In the genomic region with DNA sequence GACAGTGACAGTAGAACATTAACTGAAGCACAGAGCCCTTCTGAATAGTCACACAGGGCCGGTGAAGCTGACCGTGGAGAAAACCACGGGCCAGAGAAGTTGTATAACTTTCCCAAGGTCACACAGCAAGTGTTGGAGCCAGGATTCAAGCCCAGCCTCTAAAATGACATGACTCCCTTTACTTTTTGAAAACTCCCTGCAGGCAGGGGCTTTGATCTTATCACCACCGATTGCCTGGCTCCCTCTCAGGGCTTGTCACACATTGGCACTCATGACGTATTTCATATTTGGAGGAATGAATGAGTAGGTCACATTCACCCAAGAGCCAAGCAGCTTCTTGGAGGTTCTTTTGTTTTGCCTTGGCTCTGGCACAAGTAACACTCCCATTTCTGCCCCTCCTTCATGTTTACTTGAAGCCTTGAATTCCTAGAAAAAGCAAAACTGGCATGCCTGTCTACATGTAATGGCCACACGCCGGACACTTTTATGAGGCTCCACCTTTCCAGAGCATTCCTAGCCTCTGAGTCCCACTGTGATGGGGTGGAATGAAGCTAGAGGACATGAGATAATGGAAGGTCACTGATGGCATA, we compare ENCODE assay signal across 17 cellular contexts. TPM values are rescaled to one million over a fixed set of nuclear protein-coding genes. Genes with fewer than 3 reads are reported as not detected.
DNase-seq lines count a peak whose midpoint lies in the region; ATAC-seq and TF ChIP-seq lines count a peak whose summit lies in the region.
"Had no signal": no experiment of that assay in that cellular context is flagged by ENCODE, and none has a peak within 500 bp of the region (broad histone marks: within the 10 kb centered on the region; RNA-seq: fewer than 3 reads in every experiment).

No MANE protein-coding gene starts in this region.

- intact Hi-C loops in naive thymus-derived CD4-positive, alpha-beta T cell (cut with micrococcal nuclease), result no loop called here

- H3K4me3 ChIP-seq in cardiac fibroblast (replicated peaks in 1 of 2; ENCODE audit: low read depth in 2 of 2, low read length in 2 of 2), result no peak overlapping the region
- H3K4me3 ChIP-seq in naive thymus-derived CD4-positive, alpha-beta T cell (ENCODE audit: low read length), result no peak overlapping the region
- H3K4me3 ChIP-seq: BLaER1, esophagus muscularis mucosa, vagina had no signal

- H3K27me3 Mint-ChIP-seq in naive thymus-derived CD4-positive, alpha-beta T cell, result no peaks in the 10 kb centered on the region

- peaks cover 0 to 22% (median 0%) of the 10 kb centered on the region in 7 donors for H3K4me1 Mint-ChIP-seq in naive thymus-derived CD4-positive, alpha-beta T cell
- H3K4me1 Mint-ChIP-seq: immature natural killer cell; naive thymus-derived CD8-positive, alpha-beta T cell had no signal

- no peaks in the 10 kb centered on the region for H3K9me3 ChIP-seq in naive thymus-derived CD4-positive, alpha-beta T cell (ENCODE audit: control insufficient read depth in 2 of 3, low read length in 3 of 3)
- H3K9me3 ChIP-seq: BLaER1, esophagus muscularis mucosa, vagina had no signal

- TF ChIP-seq CTCF in cardiac fibroblast (IDR thresholded peaks at IDR 0.05; ENCODE audit: low read depth, low read length), result no peak

- no peaks in the 10 kb centered on the region for H3K36me3 ChIP-seq in naive thymus-derived CD4-positive, alpha-beta T cell (ENCODE audit: control insufficient read depth in 2 of 3, insufficient read depth in 3 of 3, low read length in 3 of 3)
- H3K36me3 ChIP-seq: BLaER1, esophagus muscularis mucosa, vagina had no signal

- no peaks in the 10 kb centered on the region for H3K36me3 Mint-ChIP-seq in naive thymus-derived CD4-positive, alpha-beta T cell
- H3K36me3 Mint-ChIP-seq: immature natural killer cell; naive thymus-derived CD8-positive, alpha-beta T cell had no signal

- H3K9me3 Mint-ChIP-seq in naive thymus-derived CD4-positive, alpha-beta T cell, result peaks cover 0 to 2% (median 0%) of the 10 kb centered on the region in 11 donors
- H3K9me3 Mint-ChIP-seq: immature natural killer cell; naive thymus-derived CD8-positive, alpha-beta T cell had no signal

- H3K4me3 Mint-ChIP-seq in naive thymus-derived CD4-positive, alpha-beta T cell, result no peak overlapping the region
- H3K4me3 Mint-ChIP-seq: immature natural killer cell; naive thymus-derived CD8-positive, alpha-beta T cell had no signal

- H3K27ac Mint-ChIP-seq in naive thymus-derived CD4-positive, alpha-beta T cell, result no peak overlapping the region
- H3K27ac Mint-ChIP-seq: naive thymus-derived CD8-positive, alpha-beta T cell had no signal

- H3K4me1 ChIP-seq in naive thymus-derived CD4-positive, alpha-beta T cell (ENCODE audit: control insufficient read depth in 2 of 2, insufficient read depth in 2 of 2, low read length in 2 of 2), result no peaks in the 10 kb centered on the region
- H3K4me1 ChIP-seq: esophagus muscularis mucosa had no signal

- DNase-seq in AG08396 (ENCODE audit: low spot score) (peak; percentile 44), HT1080 (ENCODE audit: low read depth) (peak; percentile 25), cardiac fibroblast (ENCODE audit: low read depth in 2 of 2) (peak; percentile 66 to 83), mucosa of gallbladder (ENCODE audit: low spot score) (peak; percentile 11), NCI-H1694 (lab: John Stamatoyannopoulos, UW) (no peak), NCI-H1105 treated with DMSO at 0.1 percent for 48 hours (lab: John Stamatoyannopoulos, UW) (no peak), activated gamma-delta T cell treated with Interleukin-2 at 50 U/mL for 16 hours (no peak)
- DNase-seq in naive thymus-derived CD4-positive, alpha-beta T cell, result no peak
- DNase-seq: activated CD4-positive, alpha-beta T cell treated with anti-CD3 and anti-CD28 coated beads, Interleukin-2, amount 50 U/mL, for 1 hour; central memory CD4-positive, alpha-beta T cell; immature natural killer cell; naive thymus-derived CD8-positive, alpha-beta T cell; NCI-H2081 treated with DMSO at 0.1 percent for 48 hours; small intestine had no signal

- H3K27me3 ChIP-seq in naive thymus-derived CD4-positive, alpha-beta T cell (ENCODE audit: control insufficient read depth in 2 of 2, insufficient read depth in 2 of 2, low read length in 2 of 2), result no peaks in the 10 kb centered on the region
- H3K27me3 ChIP-seq: BLaER1, vagina had no signal

- no peak for ATAC-seq in naive thymus-derived CD4-positive, alpha-beta T cell
- ATAC-seq: naive thymus-derived CD8-positive, alpha-beta T cell had no signal

- POLR2A ChIA-PET in naive thymus-derived CD4-positive, alpha-beta T cell (lab: Charles Lee), result no interaction called here

- no peak overlapping the region for H3K27ac ChIP-seq in naive thymus-derived CD4-positive, alpha-beta T cell (ENCODE audit: low read depth, low read length)
- H3K27ac ChIP-seq: BLaER1, esophagus muscularis mucosa, vagina had no signal

- CTCF ChIA-PET in naive thymus-derived CD4-positive, alpha-beta T cell (lab: Charles Lee), result no interaction called here

RNA-seq across cellular contexts. Expression of a gene that starts 13.3 kb away (rescaled TPM):
- total RNA-seq in HT1080 (2014; rRNA removed; shearing (Covaris generic)), result 13.9 and 15.4 TPM in 2 replicates
- polyA plus RNA-seq in HT1080 (2015; cell fraction: cytosol; rRNA removed), result 19.0 and 25.9 TPM in 2 replicates
- polyA plus RNA-seq in HT1080 (2015; cell fraction: nucleus; rRNA removed), result 72.8 and 79.7 TPM in 2 replicates
- 39.1 TPM for total RNA-seq in mucosa of gallbladder
- total RNA-seq in naive thymus-derived CD4-positive, alpha-beta T cell, result 100 to 1,000 TPM in 3 of 5 experiments, 10 to 100 TPM in 2; 70.5 to 137 (median 106) TPM
- 10 to 100 TPM; 17.0 to 18.7 TPM for polyA plus RNA-seq in naive thymus-derived CD4-positive, alpha-beta T cell

Comparison
In these comparisons a context has a peak if more than half of its experiments do, and no peak if none do; other contexts are left out.
1. DNase-seq: peak in AG08396 (single experiment), HT1080 (single experiment), cardiac fibroblast (2 of 2) and mucosa of gallbladder (single experiment); none in naive thymus-derived CD4-positive, alpha-beta T cell (0 of 9), NCI-H1694 (single experiment), NCI-H1105 treated with DMSO at 0.1 percent for 48 hours (single experiment) and activated gamma-delta T cell treated with Interleukin-2 at 50 U/mL for 16 hours (single experiment).